ENCODE assay signal across 14 cellular contexts in genomic region chr3:59812778-59813558, GRCh38.
DNase-seq lines count a peak whose midpoint lies in the region; ATAC-seq and TF ChIP-seq lines count a peak whose summit lies in the region.
"Had no signal": no experiment of that assay in that cellular context is flagged by ENCODE, and none has a peak within 500 bp of the region (broad histone marks: within the 10 kb centered on the region; RNA-seq: fewer than 3 reads in every experiment).

No MANE protein-coding gene starts in this region.

- H3K4me1 Mint-ChIP-seq in chondrocyte (ENCODE audit: low read depth), result peaks cover 65% of the 10 kb centered on the region
- peaks cover 5% of the 10 kb centered on the region in 2 donors for H3K4me1 Mint-ChIP-seq in effector memory CD8-positive, alpha-beta T cell (ENCODE audit: low read depth in 2 of 2)
- peaks cover 4% of the 10 kb centered on the region for H3K4me1 Mint-ChIP-seq in activated CD4-positive, alpha-beta T cell treated with anti-CD3 and anti-CD28 coated beads, Interleukin-2, amount 10 ng/mL, durations not matched to agents 7 days and 5 days

- CTCF ChIA-PET in activated CD4-positive, alpha-beta T cell treated with anti-CD3 and anti-CD28 coated beads, Interleukin-2, amount 10 ng/mL, durations not matched to agents 7 days and 5 days (lab: Charles Lee), result no interaction called here

- intact Hi-C loops in sigmoid colon (cut with DNase I) (no loop called here), head of caudate nucleus (cut with DNase I) (no loop called here)

- H3K4me3 Mint-ChIP-seq in chondrocyte (ENCODE audit: unreplicated experiment), result no peak overlapping the region
- H3K4me3 Mint-ChIP-seq in effector memory CD8-positive, alpha-beta T cell, result no peak overlapping the region
- H3K4me3 Mint-ChIP-seq in activated CD4-positive, alpha-beta T cell treated with anti-CD3 and anti-CD28 coated beads, Interleukin-2, amount 10 ng/mL, durations not matched to agents 7 days and 5 days, result no peak overlapping the region
- H3K4me3 Mint-ChIP-seq: activated CD8-positive, alpha-beta T cell treated with anti-CD3 and anti-CD28 coated beads for 36 hours had no signal

- H3K36me3 Mint-ChIP-seq in chondrocyte (ENCODE audit: low read depth), result no peaks in the 10 kb centered on the region
- H3K36me3 Mint-ChIP-seq in effector memory CD8-positive, alpha-beta T cell (ENCODE audit: insufficient read depth), result no peaks in the 10 kb centered on the region
- peaks cover 14% of the 10 kb centered on the region for H3K36me3 Mint-ChIP-seq in activated CD4-positive, alpha-beta T cell treated with anti-CD3 and anti-CD28 coated beads, Interleukin-2, amount 10 ng/mL, durations not matched to agents 7 days and 5 days (ENCODE audit: low read depth)

- no peaks in the 10 kb centered on the region for H3K27me3 Mint-ChIP-seq in chondrocyte (ENCODE audit: low read depth)
- peaks cover 0 to 16% of the 10 kb centered on the region in 2 donors for H3K27me3 Mint-ChIP-seq in effector memory CD8-positive, alpha-beta T cell
- no peaks in the 10 kb centered on the region for H3K27me3 Mint-ChIP-seq in activated CD4-positive, alpha-beta T cell treated with anti-CD3 and anti-CD28 coated beads, Interleukin-2, amount 10 ng/mL, durations not matched to agents 7 days and 5 days
- H3K27me3 Mint-ChIP-seq: activated CD8-positive, alpha-beta T cell treated with anti-CD3 and anti-CD28 coated beads for 36 hours had no signal

- no peaks in the 10 kb centered on the region for H3K36me3 ChIP-seq in sigmoid colon
- H3K36me3 ChIP-seq: esophagus muscularis mucosa had no signal

- H3K27ac Mint-ChIP-seq in chondrocyte (ENCODE audit: unreplicated experiment), result peak overlapping the region; percentile 33
- H3K27ac Mint-ChIP-seq in effector memory CD8-positive, alpha-beta T cell, result no peak overlapping the region
- no peak overlapping the region for H3K27ac Mint-ChIP-seq in activated CD4-positive, alpha-beta T cell treated with anti-CD3 and anti-CD28 coated beads, Interleukin-2, amount 10 ng/mL, durations not matched to agents 7 days and 5 days
- H3K27ac Mint-ChIP-seq: activated CD8-positive, alpha-beta T cell treated with anti-CD3 and anti-CD28 coated beads for 36 hours had no signal

- H3K4me3 ChIP-seq in sigmoid colon, result no peak overlapping the region
- H3K4me3 ChIP-seq: esophagus muscularis mucosa had no signal

- peaks cover 0 to 39% (median 17%) of the 10 kb centered on the region in 4 donors for H3K4me1 ChIP-seq in sigmoid colon

- H3K27ac ChIP-seq in sigmoid colon, result peak overlapping the region in 1 of 4 donors; percentile 15

- peak; percentile 74 for DNase-seq in EH (ENCODE audit: low read depth)
- DNase-seq in M059J (ENCODE audit: low read depth), result peak; percentile 80
- no peak for DNase-seq in chondrocyte (ENCODE audit: low spot score)
- DNase-seq in kidney glomerular epithelial cell (lab: John Stamatoyannopoulos, UW), result peak; percentile 31
- no peak for DNase-seq in effector memory CD8-positive, alpha-beta T cell
- DNase-seq in activated CD4-positive, alpha-beta T cell treated with anti-CD3 and anti-CD28 coated beads, Interleukin-2, amount 10 ng/mL, durations not matched to agents 7 days and 5 days, result no peak
- DNase-seq in sigmoid colon, result no peak
- no peak for DNase-seq in head of caudate nucleus
- DNase-seq: activated CD8-positive, alpha-beta T cell treated with anti-CD3 and anti-CD28 coated beads for 36 hours; NCI-H1436; NCI-H446 treated with DMSO at 0.1 percent for 48 hours; stimulated activated CD4-positive, alpha-beta T cell treated with anti-CD3 and anti-CD28 coated beads, Interleukin-1b, Interleukin-23, amount 100 ng/mL, for 48 hours; substantia nigra had no signal

- H3K9me3 Mint-ChIP-seq in chondrocyte (ENCODE audit: low read depth), result no peaks in the 10 kb centered on the region
- H3K9me3 Mint-ChIP-seq in effector memory CD8-positive, alpha-beta T cell, result no peaks in the 10 kb centered on the region
- no peaks in the 10 kb centered on the region for H3K9me3 Mint-ChIP-seq in activated CD4-positive, alpha-beta T cell treated with anti-CD3 and anti-CD28 coated beads, Interleukin-2, amount 10 ng/mL, durations not matched to agents 7 days and 5 days
- H3K9me3 Mint-ChIP-seq: activated CD8-positive, alpha-beta T cell treated with anti-CD3 and anti-CD28 coated beads for 36 hours had no signal

- TF ChIP-seq EP300 in sigmoid colon (IDR thresholded peaks at IDR 0.05), result no peak

- WGBS in sigmoid colon, 2 donors, result 87 to 92% methylated on average over 10 of the region's 10 CpGs

- TF ChIP-seq POLR2A in sigmoid colon (IDR thresholded peaks at IDR 0.05), result no peak

- H3K9me3 ChIP-seq in sigmoid colon, result no peaks in the 10 kb centered on the region
- H3K9me3 ChIP-seq: esophagus muscularis mucosa had no signal

- TF ChIP-seq CTCF in chondrocyte (IDR thresholded peaks at IDR 0.05), result peak; percentile 41
- TF ChIP-seq CTCF in sigmoid colon (IDR thresholded peaks at IDR 0.05), result no peak

- no peaks in the 10 kb centered on the region for H3K27me3 ChIP-seq in sigmoid colon
- H3K27me3 ChIP-seq: esophagus muscularis mucosa had no signal

- POLR2A ChIA-PET in activated CD4-positive, alpha-beta T cell treated with anti-CD3 and anti-CD28 coated beads, Interleukin-2, amount 10 ng/mL, durations not matched to agents 7 days and 5 days (lab: Charles Lee), result no interaction called here

- no peak for ATAC-seq in effector memory CD8-positive, alpha-beta T cell (replicated peaks)
- ATAC-seq: activated CD8-positive, alpha-beta T cell treated with anti-CD3 and anti-CD28 coated beads for 36 hours had no signal

Comparison
In these comparisons a context has a peak if more than half of its experiments do, and no peak if none do; other contexts are left out.
1. DNase-seq: peak in EH (single experiment), M059J (single experiment) and kidney glomerular epithelial cell (single experiment); none in chondrocyte (single experiment), effector memory CD8-positive, alpha-beta T cell (0 of 3), activated CD4-positive, alpha-beta T cell treated with anti-CD3 and anti-CD28 coated beads, Interleukin-2, amount 10 ng/mL, durations not matched to agents 7 days and 5 days (single experiment), sigmoid colon (single experiment) and head of caudate nucleus (0 of 42).